In genomic region chr19:1453525-1454371, GRCh38 we compare ENCODE assay signal across 11 cellular contexts. TPM values are rescaled to one million over a fixed set of nuclear protein-coding genes. Genes with fewer than 3 reads are reported as not detected.
DNase-seq lines count a peak whose midpoint lies in the region; ATAC-seq and TF ChIP-seq lines count a peak whose summit lies in the region.
"Had no signal": no experiment of that assay in that cellular context is flagged by ENCODE, and none has a peak within 500 bp of the region (broad histone marks: within the 10 kb centered on the region; RNA-seq: fewer than 3 reads in every experiment).

No MANE protein-coding gene starts in this region.

- no peak; the same call in 1 of the 2 replicates for TF ChIP-seq CTCF in C4-2B (conservative IDR thresholded peaks at IDR 0.05)
- no peak for TF ChIP-seq CTCF in nephron progenitor cell (IDR thresholded peaks at IDR 0.05)
- TF ChIP-seq CTCF in osteocyte (IDR thresholded peaks at IDR 0.05), result no peak

- H3K9me2 ChIP-seq in Karpas-422 (replicated peaks; ENCODE audit: insufficient read depth, low read length), result no peaks in the 10 kb centered on the region

- H3K4me2 ChIP-seq in Karpas-422 (ENCODE audit: low read depth, low read length, poor library complexity, severe bottlenecking), result no peak overlapping the region

- peaks cover 17% of the 10 kb centered on the region for H3K4me1 ChIP-seq in Karpas-422 (ENCODE audit: low read length)

- in situ Hi-C loops in T47D (cut with HindIII; ENCODE audit: low pct_unique_long_range_greater_than_20kb, low sequenced_read_pairs), result no loop called here

- ATAC-seq in naive thymus-derived CD8-positive, alpha-beta T cell, result no peak

- DNase-seq in Karpas-422 (peak; percentile 80), T47D (ENCODE audit: low read depth in 1 of 2, low spot score in 1 of 2) (peak; percentile 61 to 85), nephron progenitor cell (peak; percentile 55), osteocyte (ENCODE audit: extremely low spot score, unreplicated experiment) (no peak), MV-4-11 (lab: John Stamatoyannopoulos, UW) (no peak)
- DNase-seq in naive thymus-derived CD8-positive, alpha-beta T cell, result no peak
- no peak for DNase-seq in activated CD4-positive, alpha-beta memory T cell treated with anti-CD3 and anti-CD28 coated beads for 36 hours
- DNase-seq: kidney; NCI-H1436 treated with DMSO at 0.1 percent for 48 hours; stimulated activated CD4-positive, alpha-beta T cell treated with anti-CD3 and anti-CD28 coated beads, Interleukin-2, amount 100 ng/mL, for 48 hours had no signal

- 0 out of 2 replicates have a peak, but pooled peaks cover 2% of the 10 kb centered on the region for H3K27me3 ChIP-seq in Karpas-422 (ENCODE audit: low read length)

- no peaks in the 10 kb centered on the region for H3K36me3 ChIP-seq in Karpas-422 (ENCODE audit: insufficient read depth, low read length)

- H3K27ac Mint-ChIP-seq in nephron progenitor cell (no peak overlapping the region), osteocyte (ENCODE audit: unreplicated experiment) (no peak overlapping the region)
- H3K27ac Mint-ChIP-seq in naive thymus-derived CD8-positive, alpha-beta T cell, result no peak overlapping the region
- H3K27ac Mint-ChIP-seq in activated CD4-positive, alpha-beta memory T cell treated with anti-CD3 and anti-CD28 coated beads for 36 hours, result no peak overlapping the region

- intact Hi-C loops in activated CD4-positive, alpha-beta memory T cell treated with anti-CD3 and anti-CD28 coated beads for 36 hours (cut with micrococcal nuclease), result loop anchor here (10.0 kb wide), 1 partner anchor 311 kb away; no protein-coding TSS in a partner anchor

- H3K4me3 ChIP-seq in Karpas-422 (ENCODE audit: low read length), result no peak overlapping the region

- no peaks in the 10 kb centered on the region for H3K9me3 ChIP-seq in Karpas-422 (ENCODE audit: low read length)

- peaks cover 4% of the 10 kb centered on the region for H3K9me3 Mint-ChIP-seq in nephron progenitor cell
- H3K9me3 Mint-ChIP-seq in naive thymus-derived CD8-positive, alpha-beta T cell, result peaks cover 0 to 3% (median 0%) of the 10 kb centered on the region in 9 donors
- H3K9me3 Mint-ChIP-seq in activated CD4-positive, alpha-beta memory T cell treated with anti-CD3 and anti-CD28 coated beads for 36 hours, result no peaks in the 10 kb centered on the region
- no peaks in the 10 kb centered on the region for H3K9me3 Mint-ChIP-seq in osteocyte (ENCODE audit: unreplicated experiment)

- no peak overlapping the region for H3K9ac ChIP-seq in Karpas-422 (ENCODE audit: low read length)

- H3K27me3 Mint-ChIP-seq in nephron progenitor cell (ENCODE audit: low read depth, poor library complexity) (peaks cover 92% of the 10 kb centered on the region), osteocyte (ENCODE audit: unreplicated experiment) (peaks cover 33% of the 10 kb centered on the region)
- peaks cover 18 to 67% (median 35%) of the 10 kb centered on the region in 5 donors for H3K27me3 Mint-ChIP-seq in naive thymus-derived CD8-positive, alpha-beta T cell
- H3K27me3 Mint-ChIP-seq in activated CD4-positive, alpha-beta memory T cell treated with anti-CD3 and anti-CD28 coated beads for 36 hours, result peaks cover 60% of the 10 kb centered on the region

- H3K4me3 Mint-ChIP-seq in nephron progenitor cell (no peak overlapping the region), osteocyte (ENCODE audit: unreplicated experiment) (no peak overlapping the region)
- H3K4me3 Mint-ChIP-seq in naive thymus-derived CD8-positive, alpha-beta T cell, result peak overlapping the region in 3 of 10 donors; percentile 26 to 45 (median 30)
- no peak overlapping the region for H3K4me3 Mint-ChIP-seq in activated CD4-positive, alpha-beta memory T cell treated with anti-CD3 and anti-CD28 coated beads for 36 hours

- peak overlapping the region; percentile 67 for H3K27ac ChIP-seq in C4-2B
- H3K27ac ChIP-seq in Karpas-422 (ENCODE audit: low read length), result no peak overlapping the region

- H4K20me1 ChIP-seq in Karpas-422 (ENCODE audit: insufficient read depth, low read depth, low read length), result peaks cover 7% of the 10 kb centered on the region; the same call in 1 of the 2 replicates

- no peak overlapping the region for H2AFZ ChIP-seq in Karpas-422 (ENCODE audit: low read length)

- no peaks in the 10 kb centered on the region for H3K36me3 Mint-ChIP-seq in nephron progenitor cell (ENCODE audit: low read depth)
- peaks cover 0 to 14% (median 0%) of the 10 kb centered on the region in 3 donors for H3K36me3 Mint-ChIP-seq in naive thymus-derived CD8-positive, alpha-beta T cell
- no peaks in the 10 kb centered on the region for H3K36me3 Mint-ChIP-seq in activated CD4-positive, alpha-beta memory T cell treated with anti-CD3 and anti-CD28 coated beads for 36 hours
- no peaks in the 10 kb centered on the region for H3K36me3 Mint-ChIP-seq in osteocyte (ENCODE audit: unreplicated experiment)

- CTCF ChIA-PET in activated CD4-positive, alpha-beta memory T cell treated with anti-CD3 and anti-CD28 coated beads for 36 hours (lab: Charles Lee), result interaction anchor here (0.7 to 2.4 kb wide), 3 partner anchors 8 to 18 kb away, joined by 3 to 14 read pairs (median 3); no protein-coding TSS in a partner anchor

- H3K79me2 ChIP-seq in Karpas-422 (ENCODE audit: low read length), result no peaks in the 10 kb centered on the region

- H3K4me1 Mint-ChIP-seq in nephron progenitor cell (peaks cover 10% of the 10 kb centered on the region), osteocyte (ENCODE audit: unreplicated experiment) (peaks cover 9% of the 10 kb centered on the region)
- H3K4me1 Mint-ChIP-seq in naive thymus-derived CD8-positive, alpha-beta T cell, result peaks cover 10 to 30% (median 25%) of the 10 kb centered on the region in 4 donors
- H3K4me1 Mint-ChIP-seq in activated CD4-positive, alpha-beta memory T cell treated with anti-CD3 and anti-CD28 coated beads for 36 hours (ENCODE audit: low read depth), result peaks cover 24% of the 10 kb centered on the region

- POLR2A ChIA-PET in naive thymus-derived CD8-positive, alpha-beta T cell (lab: Charles Lee), result interaction anchor here (0.6 to 1.7 kb wide), 8 partner anchors 9 to 708 kb away, joined by 3 to 10 read pairs (median 4); partner anchors contain the start of genes PCSK4, REEP6 and RPS15
- POLR2A ChIA-PET in activated CD4-positive, alpha-beta memory T cell treated with anti-CD3 and anti-CD28 coated beads for 36 hours (lab: Charles Lee), result no interaction called here

RNA-seq across cellular contexts. Expression of gene APC2, which starts 3.8 kb away (rescaled TPM):
- 1.1 and 2.8 TPM in 2 replicates for total RNA-seq in Karpas-422 (2014; rRNA removed; shearing (Covaris generic); ENCODE audit: low replicate concordance)
- under 1 TPM; 0.08 to 0.29 TPM for total RNA-seq in naive thymus-derived CD8-positive, alpha-beta T cell
- polyA plus RNA-seq in naive thymus-derived CD8-positive, alpha-beta T cell, result not detected
- under 1 TPM; 0.07 to 0.15 TPM for total RNA-seq in activated CD4-positive, alpha-beta memory T cell treated with anti-CD3 and anti-CD28 coated beads for 36 hours
- total RNA-seq in osteocyte, result 1.2 and 1.5 TPM in 2 replicates

RNA-seq across cellular contexts. Expression of gene RPS15, which starts 15.6 kb away (rescaled TPM):
- 2,088 and 3,414 TPM in 2 replicates for total RNA-seq in Karpas-422 (2014; rRNA removed; shearing (Covaris generic); ENCODE audit: low replicate concordance)
- 1,000 to 10,000 TPM; 1,886 to 1,928 TPM for total RNA-seq in naive thymus-derived CD8-positive, alpha-beta T cell
- 1,000 to 10,000 TPM; 3,438 to 4,304 (median 3,489) TPM for polyA plus RNA-seq in naive thymus-derived CD8-positive, alpha-beta T cell
- total RNA-seq in activated CD4-positive, alpha-beta memory T cell treated with anti-CD3 and anti-CD28 coated beads for 36 hours, result 1,000 to 10,000 TPM; 1,642 to 1,717 TPM
- total RNA-seq in osteocyte, result 932 and 969 TPM in 2 replicates

RNA-seq across cellular contexts. Expression of gene C19orf25, which starts 25.3 kb away (rescaled TPM):
- total RNA-seq in Karpas-422 (2014; rRNA removed; shearing (Covaris generic); ENCODE audit: low replicate concordance), result 26.4 and 62.2 TPM in 2 replicates
- total RNA-seq in naive thymus-derived CD8-positive, alpha-beta T cell, result 10 to 100 TPM; 58.3 to 59.7 TPM
- polyA plus RNA-seq in naive thymus-derived CD8-positive, alpha-beta T cell, result 10 to 100 TPM; 31.3 to 50.3 (median 32.5) TPM
- total RNA-seq in activated CD4-positive, alpha-beta memory T cell treated with anti-CD3 and anti-CD28 coated beads for 36 hours, result 10 to 100 TPM; 24.4 to 26.9 TPM
- 38.0 and 38.9 TPM in 2 replicates for total RNA-seq in osteocyte

RNA-seq across cellular contexts. Expression of gene PCSK4, which starts 36.4 kb away (rescaled TPM):
- 2.0 and 5.0 TPM in 2 replicates for total RNA-seq in Karpas-422 (2014; rRNA removed; shearing (Covaris generic); ENCODE audit: low replicate concordance)
- total RNA-seq in naive thymus-derived CD8-positive, alpha-beta T cell, result 10 to 100 TPM; 11.1 to 12.0 TPM
- polyA plus RNA-seq in naive thymus-derived CD8-positive, alpha-beta T cell, result 1 to 10 TPM in 2 of 3 donors, under 1 TPM in 1; 0.35 to 1.3 (median 1.2) TPM
- total RNA-seq in activated CD4-positive, alpha-beta memory T cell treated with anti-CD3 and anti-CD28 coated beads for 36 hours, result 1 to 10 TPM; 1.5 to 2.7 TPM
- total RNA-seq in osteocyte, result 3.2 and 5.7 TPM in 2 replicates

RNA-seq across cellular contexts. Expression of gene REEP6, which starts 37.2 kb away (rescaled TPM):
- 1.3 and 1.5 TPM in 2 replicates for total RNA-seq in Karpas-422 (2014; rRNA removed; shearing (Covaris generic); ENCODE audit: low replicate concordance)
- total RNA-seq in naive thymus-derived CD8-positive, alpha-beta T cell, result 1 to 10 TPM; 4.8 to 4.9 TPM
- polyA plus RNA-seq in naive thymus-derived CD8-positive, alpha-beta T cell, result 1 to 10 TPM; 4.7 to 7.7 (median 6.0) TPM
- total RNA-seq in activated CD4-positive, alpha-beta memory T cell treated with anti-CD3 and anti-CD28 coated beads for 36 hours, result 1 to 10 TPM; 1.8 to 1.9 TPM
- total RNA-seq in osteocyte, result 4.1 and 4.4 TPM in 2 replicates

Comparison
In these comparisons a context has a peak if more than half of its experiments do, and no peak if none do; other contexts are left out.
1. DNase-seq: peak in Karpas-422 (single experiment), T47D (2 of 2) and nephron progenitor cell (single experiment); none in naive thymus-derived CD8-positive, alpha-beta T cell (0 of 10), activated CD4-positive, alpha-beta memory T cell treated with anti-CD3 and anti-CD28 coated beads for 36 hours (single experiment), osteocyte (single experiment) and MV-4-11 (single experiment).